28 cellular contexts compared by ENCODE assay signal in genomic region chr3:195036203-195037016, GRCh38.
"Had no signal": no experiment of that assay in that cellular context is flagged by ENCODE, and none has a peak within 500 bp of the region (broad histone marks: within the 10 kb centered on the region; RNA-seq: fewer than 3 reads in every experiment).

No MANE protein-coding gene starts in this region.

- H3K27ac Mint-ChIP-seq: activated B cell treated with CpG ODN at 0.5 μM for 24 hours; activated naive CD8-positive, alpha-beta T cell; activated T-cell treated with anti-CD3 and anti-CD28 coated beads, Interleukin-2, amount 50 U/mL, for 72 hours; mesothelial cell of epicardium; T-cell; T-helper 2 cell treated with Interferon-gamma antibody and Interleukin-4, amounts not matched to agents 5 μg/mL and 100 μg/mL, for 36 hours had no signal

- H3K4me1 Mint-ChIP-seq: T-cell had no signal

- H3K36me3 ChIP-seq: esophagus squamous epithelium, heart right ventricle, left lung, pancreas, tibial nerve had no signal

- H3K9me3 Mint-ChIP-seq: activated T-cell treated with anti-CD3 and anti-CD28 coated beads, Interleukin-2, amount 50 U/mL, for 72 hours; T-cell; T-helper 2 cell treated with Interferon-gamma antibody and Interleukin-4, amounts not matched to agents 5 μg/mL and 100 μg/mL, for 36 hours had no signal

- H3K27me3 ChIP-seq: esophagus squamous epithelium, heart right ventricle, left lung, pancreas had no signal

- ATAC-seq: activated T-cell treated with anti-CD3 and anti-CD28 coated beads, Interleukin-2, amount 50 U/mL, for 72 hours; left lung; pancreas; psoas muscle; T-cell had no signal

- H3K4me3 ChIP-seq: esophagus squamous epithelium, heart right ventricle, left lung, pancreas, psoas muscle, tibial nerve had no signal

- H3K36me3 Mint-ChIP-seq: activated naive CD8-positive, alpha-beta T cell; mesothelial cell of epicardium; naive B cell; T-cell had no signal

- H3K27ac ChIP-seq: epithelial cell of prostate, esophagus squamous epithelium, heart right ventricle, left lung, pancreas, psoas muscle, tibial nerve had no signal

- H3K9me3 ChIP-seq: esophagus squamous epithelium, left lung, pancreas, psoas muscle had no signal

- H3K4me3 Mint-ChIP-seq: activated B cell treated with CpG ODN at 0.5 μM for 24 hours; activated naive CD8-positive, alpha-beta T cell; activated T-cell treated with anti-CD3 and anti-CD28 coated beads, Interleukin-2, amount 50 U/mL, for 72 hours; mesothelial cell of epicardium; naive B cell; T-cell; T-helper 2 cell treated with Interferon-gamma antibody and Interleukin-4, amounts not matched to agents 5 μg/mL and 100 μg/mL, for 36 hours had no signal

- FAIRE-seq: colon, endometrium, pancreas had no signal

- H3K27me3 Mint-ChIP-seq: activated naive CD8-positive, alpha-beta T cell had no signal

- DNase-seq: activated B cell treated with CpG ODN at 0.5 μM for 24 hours; activated CD4-positive, alpha-beta T cell treated with anti-CD3 and anti-CD28 coated beads for 4 hours; activated CD4-positive, alpha-beta T cell treated with anti-CD3 and anti-CD28 coated beads, Interleukin-2, amount 50 U/mL, for 4 hours; activated naive CD4-positive, alpha-beta T cell treated with Interleukin-2 at 50 U/mL for 16 hours; activated T-cell treated with anti-CD3 and anti-CD28 coated beads for 4 hours; activated T-cell treated with anti-CD3 and anti-CD28 coated beads, Interleukin-2, amount 50 U/mL, for 72 hours; anterior cingulate cortex; dermis blood vessel endothelial cell; effector CD4-positive, alpha-beta T cell; esophagus squamous epithelium; foreskin melanocyte; heart right ventricle; naive B cell; nucleus accumbens; pancreas; psoas muscle; stimulated activated CD4-positive, alpha-beta T cell treated with anti-CD3 and anti-CD28 coated beads, Interleukin-15, amount 100 ng/mL, for 24 hours; stimulated activated CD4-positive, alpha-beta T cell treated with anti-CD3 and anti-CD28 coated beads, Interleukin-2, amount 100 ng/mL, for 24 hours; stimulated activated naive CD4-positive, alpha-beta T cell; T-cell had no signal

- H3K4me1 ChIP-seq: psoas muscle had no signal
